ENCODE assay signal across 9 cellular contexts in genomic region chr11:109865558-109866186, GRCh38.
DNase-seq lines count a peak whose midpoint lies in the region; ATAC-seq and TF ChIP-seq lines count a peak whose summit lies in the region.
"Had no signal": no experiment of that assay in that cellular context is flagged by ENCODE, and none has a peak within 500 bp of the region (broad histone marks: within the 10 kb centered on the region; RNA-seq: fewer than 3 reads in every experiment).

No MANE protein-coding gene starts in this region.

- H3K4me1 ChIP-seq in H9 (ENCODE audit: insufficient read depth, low read length) = no peaks in the 10 kb centered on the region
- no peaks in the 10 kb centered on the region for H3K4me1 ChIP-seq in naive thymus-derived CD4-positive, alpha-beta T cell (ENCODE audit: control insufficient read depth in 2 of 2, insufficient read depth in 2 of 2, low read length in 2 of 2)

- no peaks in the 10 kb centered on the region for H3K36me3 ChIP-seq in naive thymus-derived CD4-positive, alpha-beta T cell (ENCODE audit: control insufficient read depth in 2 of 3, insufficient read depth in 3 of 3, low read length in 3 of 3)

- no peak overlapping the region for H3K27ac Mint-ChIP-seq in H9
- H3K27ac Mint-ChIP-seq in naive thymus-derived CD4-positive, alpha-beta T cell = no peak overlapping the region

- H3K9ac ChIP-seq in H9 (ENCODE audit: extremely low read depth, insufficient read length, low read length) = no peak overlapping the region

- H3K27me3 ChIP-seq in H9 (ENCODE audit: insufficient read depth, low read length) = no peaks in the 10 kb centered on the region
- no peaks in the 10 kb centered on the region for H3K27me3 ChIP-seq in naive thymus-derived CD4-positive, alpha-beta T cell (ENCODE audit: control insufficient read depth in 2 of 2, insufficient read depth in 2 of 2, low read length in 2 of 2)

- no peaks in the 10 kb centered on the region for H3K9me3 ChIP-seq in H9 (ENCODE audit: control insufficient read depth, low read depth, low read length)
- no peaks in the 10 kb centered on the region for H3K9me3 ChIP-seq in naive thymus-derived CD4-positive, alpha-beta T cell (ENCODE audit: control insufficient read depth in 2 of 3, low read length in 3 of 3)

- no peak overlapping the region for H4K8ac ChIP-seq in H9 (replicated peaks; ENCODE audit: insufficient read length, low read depth, low read length)

- intact Hi-C loops in left colon (cut with DNase I, micrococcal nuclease) = no loop called here
- intact Hi-C loops in naive thymus-derived CD4-positive, alpha-beta T cell (cut with micrococcal nuclease) = no loop called here

- H3K56ac ChIP-seq in H9 (ENCODE audit: insufficient read length, low read depth, low read length) = no peak overlapping the region

- no peak overlapping the region for H2BK120ac ChIP-seq in H9 (ENCODE audit: low read depth, low read length, poor library complexity, severe bottlenecking)

- peak; percentile 58 for ATAC-seq in left colon
- ATAC-seq in HG02885 (IDR thresholded peaks at IDR 0.05; ENCODE audit: poor library complexity, unreplicated experiment) = no peak
- no peak for ATAC-seq in naive thymus-derived CD4-positive, alpha-beta T cell
- no peak for ATAC-seq in HG02970 (IDR thresholded peaks at IDR 0.05; ENCODE audit: low FRiP score, unreplicated experiment)

- H4K91ac ChIP-seq in H9 (ENCODE audit: insufficient read length, low read depth, low read length) = no peak overlapping the region

- no peak overlapping the region for H2BK12ac ChIP-seq in H9 (ENCODE audit: insufficient read length, low read depth, low read length)

- H2AFZ ChIP-seq in H9 (ENCODE audit: low read length) = no peak overlapping the region

- H3K4me2 ChIP-seq in H9 (ENCODE audit: insufficient read depth, insufficient read length, low read length) = no peak overlapping the region

- no peak overlapping the region for H2BK20ac ChIP-seq in H9 (ENCODE audit: low read depth, low read length, poor library complexity, severe bottlenecking)

- H2BK15ac ChIP-seq in H9 (ENCODE audit: low read depth, low read length) = no peak overlapping the region

- no peak overlapping the region for H3K4me3 ChIP-seq in naive thymus-derived CD4-positive, alpha-beta T cell (ENCODE audit: low read length)

- no peaks in the 10 kb centered on the region for H3K23me2 ChIP-seq in H9 (ENCODE audit: insufficient read length, low read depth, low read length, poor library complexity, severe bottlenecking)

- peak; percentile 37; the same call in 2 of the 3 replicates for TF ChIP-seq CTCF in H9 (conservative IDR thresholded peaks at IDR 0.05)

- H3K4me3 Mint-ChIP-seq in H9 = no peak overlapping the region
- H3K4me3 Mint-ChIP-seq in naive thymus-derived CD4-positive, alpha-beta T cell = no peak overlapping the region

- no peaks in the 10 kb centered on the region for H3K79me2 ChIP-seq in H9 (ENCODE audit: insufficient read depth, low read length)

- H3K27me3 Mint-ChIP-seq in H9 (ENCODE audit: low read depth) = no peaks in the 10 kb centered on the region; the same call in 1 of the 2 replicates
- H3K27me3 Mint-ChIP-seq in naive thymus-derived CD4-positive, alpha-beta T cell = no peaks in the 10 kb centered on the region

- no peak overlapping the region for H3K27ac ChIP-seq in H9 (ENCODE audit: insufficient read length, low read depth, low read length)
- H3K27ac ChIP-seq in naive thymus-derived CD4-positive, alpha-beta T cell (ENCODE audit: low read depth, low read length) = no peak overlapping the region

- no CpG with 5 or more reads among the region's 4 CpGs for WGBS in H9 (ENCODE audit: extremely low coverage, insufficient read length, low lambda C conversion rate)

- H3K18ac ChIP-seq in H9 (ENCODE audit: insufficient read length, low read depth, low read length) = no peak overlapping the region

- H4K20me1 ChIP-seq in H9 (ENCODE audit: control insufficient read depth, insufficient read depth, insufficient read length) = no peaks in the 10 kb centered on the region

- H3K9me3 Mint-ChIP-seq in H9 = no peaks in the 10 kb centered on the region
- H3K9me3 Mint-ChIP-seq in naive thymus-derived CD4-positive, alpha-beta T cell = peaks cover 0 to 8% (median 0%) of the 10 kb centered on the region in 11 donors

- DNase-seq in Ammon's horn (ENCODE audit: low spot score) (peak; percentile 81), H9 (peak; percentile 30), SHP77 treated with DMSO at 0.1 percent for 48 hours (lab: John Stamatoyannopoulos, UW) (peak; percentile 8), left colon (peak in 1 of 2 donors; percentile 3)
- no peak for DNase-seq in activated CD4-positive, CD25-positive, alpha-beta regulatory T cell (lab: John Stamatoyannopoulos, UW)
- no peak for DNase-seq in naive thymus-derived CD4-positive, alpha-beta T cell
- DNase-seq: small intestine had no signal

- H2BK5ac ChIP-seq in H9 (ENCODE audit: insufficient read length, low read length) = no peak overlapping the region

- H3K23ac ChIP-seq in H9 (ENCODE audit: insufficient read length, low read depth, low read length) = no peak overlapping the region

- POLR2A ChIA-PET in naive thymus-derived CD4-positive, alpha-beta T cell (lab: Charles Lee) = no interaction called here

- no peak overlapping the region for H4K5ac ChIP-seq in H9 (ENCODE audit: insufficient read length, low read depth, low read length)

- H3K79me1 ChIP-seq in H9 (ENCODE audit: insufficient read depth, low read depth, low read length, poor library complexity, severe bottlenecking) = no peaks in the 10 kb centered on the region

- CTCF ChIA-PET in naive thymus-derived CD4-positive, alpha-beta T cell (lab: Charles Lee) = no interaction called here

- H3K4ac ChIP-seq in H9 (ENCODE audit: low read depth, low read length) = no peak overlapping the region

- no peak overlapping the region for H3K14ac ChIP-seq in H9 (ENCODE audit: insufficient read depth, low read length)

- peaks cover 0 to 7% of the 10 kb centered on the region in 2 experiments; a peak in 2 of 4 replicates for H3K4me1 Mint-ChIP-seq in H9
- H3K4me1 Mint-ChIP-seq in naive thymus-derived CD4-positive, alpha-beta T cell = peaks cover 0 to 4% (median 0%) of the 10 kb centered on the region in 7 donors

- H3T11ph ChIP-seq in H9 (ENCODE audit: low read length) = no peak overlapping the region

- no peaks in the 10 kb centered on the region for H3K36me3 Mint-ChIP-seq in H9 (ENCODE audit: insufficient read depth in 1 of 3, low read depth in 3 of 3)
- H3K36me3 Mint-ChIP-seq in naive thymus-derived CD4-positive, alpha-beta T cell = no peaks in the 10 kb centered on the region

- H2AK5ac ChIP-seq in H9 (ENCODE audit: insufficient read length, low read length) = no peak overlapping the region

Comparison
In these comparisons a context has a peak if more than half of its experiments do, and no peak if none do; other contexts are left out.
1. DNase-seq: peak in Ammon's horn (single experiment), H9 (single experiment) and SHP77 treated with DMSO at 0.1 percent for 48 hours (single experiment); none in activated CD4-positive, CD25-positive, alpha-beta regulatory T cell (0 of 4) and naive thymus-derived CD4-positive, alpha-beta T cell (0 of 9).